10 cellular contexts compared by ENCODE assay signal in the genomic region with DNA sequence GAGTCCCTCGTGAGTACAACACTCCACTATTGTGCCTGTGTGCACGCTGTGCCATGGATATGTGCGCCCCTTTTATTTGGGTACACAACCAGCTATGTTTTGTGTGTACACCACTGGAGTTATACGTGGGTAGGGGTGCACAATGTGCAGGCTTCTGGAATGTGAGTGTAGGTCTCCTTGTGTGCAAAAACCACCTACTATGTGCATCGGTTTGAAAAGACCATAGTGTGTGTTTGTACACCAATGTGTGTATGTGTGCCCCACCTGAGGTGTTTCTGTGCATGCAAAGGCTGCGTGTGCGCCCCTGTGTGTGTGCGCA.
DNase-seq lines count a peak whose midpoint lies in the region; ATAC-seq, FAIRE-seq and TF ChIP-seq lines count a peak whose summit lies in the region.
"Had no signal": no experiment of that assay in that cellular context is flagged by ENCODE, and none has a peak within 500 bp of the region (broad histone marks: within the 10 kb centered on the region; RNA-seq: fewer than 3 reads in every experiment).

No MANE protein-coding gene starts in this region.

- H3K79me2 ChIP-seq in SK-N-SH (ENCODE audit: insufficient read depth) (no peaks in the 10 kb centered on the region), fibroblast of lung (ENCODE audit: control insufficient read depth, insufficient read depth, low read length) (no peaks in the 10 kb centered on the region), neural cell (replicated peaks; ENCODE audit: insufficient read depth, low read length) (no peaks in the 10 kb centered on the region)

- no peak overlapping the region for H3K9ac ChIP-seq in SK-N-SH
- H3K9ac ChIP-seq in fibroblast of lung (ENCODE audit: insufficient read depth, low read length) = peak overlapping the region; percentile 52
- no peak overlapping the region for H3K9ac ChIP-seq in neural cell (ENCODE audit: low read length)

- no peaks in the 10 kb centered on the region for H3K9me3 ChIP-seq in SK-N-SH
- no peaks in the 10 kb centered on the region for H3K9me3 ChIP-seq in fibroblast of lung (ENCODE audit: control insufficient read depth, insufficient read depth, low read depth, low read length)
- H3K9me3 ChIP-seq in neural cell (ENCODE audit: low read length) = no peaks in the 10 kb centered on the region

- H3K36me3 ChIP-seq in SK-N-SH (replicated peaks in 1 of 2; ENCODE audit: control insufficient read depth in 1 of 2, insufficient read depth in 2 of 2, low read length in 1 of 2) (no peaks in the 10 kb centered on the region), fibroblast of lung (ENCODE audit: control insufficient read depth, insufficient read depth, low read length) (no peaks in the 10 kb centered on the region), neural cell (ENCODE audit: insufficient read depth, low read length) (no peaks in the 10 kb centered on the region), urinary bladder (ENCODE audit: insufficient read depth) (no peaks in the 10 kb centered on the region)

- FAIRE-seq in GM19239 (lab: Jason Lieb, UNC) = no peak
- FAIRE-seq: A204.1 had no signal

- no peaks in the 10 kb centered on the region for H3K4me1 Mint-ChIP-seq in immature natural killer cell

- H3K27ac Mint-ChIP-seq in immature natural killer cell = no peak overlapping the region

- H3F3A ChIP-seq in SK-N-SH (replicated peaks; ENCODE audit: insufficient read depth) (no peaks in the 10 kb centered on the region), neural cell (ENCODE audit: insufficient read depth, low read length, poor library complexity, severe bottlenecking) (no peaks in the 10 kb centered on the region)

- H3K27ac ChIP-seq in SK-N-SH (ENCODE audit: low read depth in 2 of 2, low read length in 1 of 2) (no peak overlapping the region), fibroblast of lung (ENCODE audit: insufficient read depth, low read length) (peak overlapping the region; percentile 78), neural cell (ENCODE audit: low read length) (no peak overlapping the region), urinary bladder (ENCODE audit: low read depth) (peak overlapping the region; percentile 46)

- H3K4me3 ChIP-seq in SK-N-SH (ENCODE audit: low read depth in 2 of 2, low read length in 1 of 2) (no peak overlapping the region), fibroblast of lung (replicated peaks in 1 of 4; ENCODE audit: control extremely low read depth in 1 of 4, insufficient read depth in 1 of 4, low read depth in 3 of 4, low read length in 4 of 4) (peak overlapping the region in 1 of 4 experiments; percentile 50), neural cell (ENCODE audit: low read length) (peak overlapping the region; percentile 65), urinary bladder (ENCODE audit: low read depth, low read length) (no peak overlapping the region)

- no peaks in the 10 kb centered on the region for H3K9me3 Mint-ChIP-seq in immature natural killer cell

- peaks cover 2 to 12% (median 9%) of the 10 kb centered on the region in 3 donors for H3K27me3 Mint-ChIP-seq in immature natural killer cell (ENCODE audit: low read depth in 3 of 3)

- DNase-seq in SK-N-SH = no peak
- peak in 1 of 2 donors; percentile 20 for DNase-seq in fibroblast of lung (ENCODE audit: low read depth in 2 of 2)
- no peak for DNase-seq in GM19239 (ENCODE audit: insufficient read length, low spot score)
- DNase-seq in immature natural killer cell = no peak
- DNase-seq: stimulated activated naive CD4-positive, alpha-beta T cell treated with Interleukin-2 at 50 U/mL for 16 hours had no signal

- no peaks in the 10 kb centered on the region for H3K36me3 Mint-ChIP-seq in immature natural killer cell

- CTCF ChIA-PET in SK-N-SH (lab: Yijun Ruan, JAX) = interaction anchor here (0.8 to 1.6 kb wide), 6 partner anchors 11 to 122 kb away, joined by 3 to 8 read pairs (median 4); no protein-coding TSS in a partner anchor

- ATAC-seq in SK-N-SH treated with all-trans-retinoic acid at 6 μM for 48 hours (no peak), HG02588 (IDR thresholded peaks at IDR 0.05; ENCODE audit: unreplicated experiment) (no peak)

- no peak for TF ChIP-seq CTCF in SK-N-SH (IDR thresholded peaks at IDR 0.05)
- TF ChIP-seq CTCF in fibroblast of lung (conservative IDR thresholded peaks at IDR 0.05 in 1 of 2, IDR thresholded peaks at IDR 0.05 in 1 of 2; ENCODE audit: low read depth in 1 of 2, low read length in 2 of 2) = no peak
- TF ChIP-seq CTCF in neural cell (IDR thresholded peaks at IDR 0.05; ENCODE audit: poor library complexity, severe bottlenecking) = no peak

- peak overlapping the region; percentile 80; the same call in 1 of the 2 replicates for H2AFZ ChIP-seq in SK-N-SH (ENCODE audit: low read depth)
- peak overlapping the region; percentile 55 for H2AFZ ChIP-seq in fibroblast of lung (ENCODE audit: low read length)
- H2AFZ ChIP-seq in neural cell (ENCODE audit: low read depth, low read length) = no peak overlapping the region

- H4K20me1 ChIP-seq in SK-N-SH (ENCODE audit: insufficient read depth) = no peaks in the 10 kb centered on the region
- no peaks in the 10 kb centered on the region for H4K20me1 ChIP-seq in fibroblast of lung (ENCODE audit: control insufficient read depth, extremely low read depth, insufficient read depth, low read length)
- H4K20me1 ChIP-seq in neural cell (ENCODE audit: insufficient read depth) = no peaks in the 10 kb centered on the region

- H3K9me2 ChIP-seq in SK-N-SH (no peaks in the 10 kb centered on the region), neural cell (ENCODE audit: insufficient read depth, low read length) (no peaks in the 10 kb centered on the region)

- no peak overlapping the region for H3K4me3 Mint-ChIP-seq in immature natural killer cell

- H3K27me3 ChIP-seq in SK-N-SH (ENCODE audit: insufficient read depth) (no peaks in the 10 kb centered on the region; the same call in 1 of the 2 replicates), fibroblast of lung (ENCODE audit: control insufficient read depth, insufficient read depth, low read length) (no peaks in the 10 kb centered on the region), neural cell (ENCODE audit: insufficient read depth, low read depth, low read length) (no peaks in the 10 kb centered on the region)

- H3K4me1 ChIP-seq in SK-N-SH (ENCODE audit: control insufficient read depth in 1 of 2, insufficient read depth in 2 of 2, low read depth in 1 of 2, low read length in 1 of 2) = peaks cover 3 to 8% of the 10 kb centered on the region in 2 experiments; a peak in 2 of 4 replicates
- H3K4me1 ChIP-seq in fibroblast of lung (ENCODE audit: control insufficient read depth, extremely low read depth, insufficient read depth, low read length) = peaks cover 14% of the 10 kb centered on the region
- no peaks in the 10 kb centered on the region for H3K4me1 ChIP-seq in urinary bladder (ENCODE audit: insufficient read depth)

- H3K4me2 ChIP-seq in SK-N-SH = 0 out of 2 replicates have a peak overlapping the region, but pooled peaks have one; percentile 79
- no peak overlapping the region for H3K4me2 ChIP-seq in fibroblast of lung (ENCODE audit: extremely low read depth, insufficient read depth, low read length)
- H3K4me2 ChIP-seq in neural cell (ENCODE audit: low read length) = no peak overlapping the region

- no peak for TF ChIP-seq RAD21 in SK-N-SH (IDR thresholded peaks at IDR 0.05; ENCODE audit: low read length)
- no peak for TF ChIP-seq RAD21 in neural cell (conservative IDR thresholded peaks at IDR 0.05)

- no peak for TF ChIP-seq EP300 in SK-N-SH (IDR thresholded peaks at IDR 0.05; ENCODE audit: borderline replicate concordance in 1 of 2, low read depth in 1 of 2, low read length in 1 of 2)
- TF ChIP-seq EP300 in neural cell (conservative IDR thresholded peaks at IDR 0.05; ENCODE audit: poor library complexity, severe bottlenecking) = no peak

- 64% methylated on average over 3 of the region's 8 CpGs for WGBS in SK-N-SH (ENCODE audit: low lambda C conversion rate)
- 62% methylated on average over 8 of the region's 8 CpGs for WGBS in urinary bladder

- POLR2A ChIA-PET in SK-N-SH (lab: Yijun Ruan, JAX) = no interaction called here

TF ChIP-seq in SK-N-SH, 30 proteins besides CTCF, POLR2A, EP300 and RAD21 (continues in another document):
- no peak for TF ChIP-seq MXI1 (IDR thresholded peaks at IDR 0.05; ENCODE audit: low read depth, low read length)
- TF ChIP-seq FOXM1 (IDR thresholded peaks at IDR 0.05; ENCODE audit: low read depth) = no peak
- no peak for TF ChIP-seq TAF1 (IDR thresholded peaks at IDR 0.05; ENCODE audit: borderline replicate concordance, low read depth, low read length)
- TF ChIP-seq RFX5 (IDR thresholded peaks at IDR 0.05; ENCODE audit: low read length) = no peak
- no peak for TF ChIP-seq POLR2AphosphoS5 (IDR thresholded peaks at IDR 0.05; ENCODE audit: low read depth, low read length)
- TF ChIP-seq MEF2A (IDR thresholded peaks at IDR 0.05; ENCODE audit: borderline replicate concordance, low read depth) = no peak
- TF ChIP-seq YY1 (IDR thresholded peaks at IDR 0.05; ENCODE audit: low read depth) = no peak
- TF ChIP-seq GABPA (IDR thresholded peaks at IDR 0.05; ENCODE audit: low read depth) = no peak
- TF ChIP-seq FOXJ3 (CRISPR knock-in tag; IDR thresholded peaks at IDR 0.05) = no peak

TF ChIP-seq in SK-N-SH treated with all-trans-retinoic acid at 6 μM for 48 hours, 23 proteins besides CTCF, POLR2A, EP300 and RAD21 (continues in another document):
- no peak for TF ChIP-seq ZNF70 (CRISPR knock-in tag; IDR thresholded peaks at IDR 0.05)
- TF ChIP-seq OSR1 (CRISPR knock-in tag; IDR thresholded peaks at IDR 0.05) = no peak
- no peak for TF ChIP-seq BACH2 (CRISPR knock-in tag; IDR thresholded peaks at IDR 0.05; ENCODE audit: borderline replicate concordance)

TF ChIP-seq in neural cell, 6 proteins besides CTCF, POLR2A, EP300 and RAD21 (continues in another document):
- TF ChIP-seq SMC3 (conservative IDR thresholded peaks at IDR 0.05; ENCODE audit: poor library complexity) (no peak), EZH2 (IDR thresholded peaks at IDR 0.05; ENCODE audit: borderline replicate concordance, insufficient read depth, low read length, poor library complexity, severe bottlenecking) (no peak), TAF1 (IDR thresholded peaks at IDR 0.05; ENCODE audit: low read depth) (no peak), MXI1 (conservative IDR thresholded peaks at IDR 0.05; ENCODE audit: poor library complexity, severe bottlenecking) (no peak), POLR2AphosphoS5 (IDR thresholded peaks at IDR 0.05) (no peak)

Comparison
In these comparisons a context has a peak if more than half of its experiments do, and no peak if none do; other contexts are left out.
1. H3K27ac ChIP-seq: peak in fibroblast of lung (single experiment) and urinary bladder (single experiment); none in SK-N-SH (0 of 2) and neural cell (single experiment).